27 cellular contexts compared by ENCODE assay signal in genomic region chr1:155652951-155653350, GRCh38.
"Had no signal": no experiment of that assay in that cellular context is flagged by ENCODE, and none has a peak within 500 bp of the region (broad histone marks: within the 10 kb centered on the region; RNA-seq: fewer than 3 reads in every experiment).

No MANE protein-coding gene starts in this region.

- FAIRE-seq: endothelial cell of umbilical vein, islet of Langerhans, small intestine, urothelium cell line had no signal

- H3K27ac ChIP-seq: coronary artery, heart right ventricle, left lung, neural progenitor cell, parathyroid adenoma, right lobe of liver, upper lobe of left lung had no signal

- H3K79me2 ChIP-seq: parathyroid adenoma had no signal

- H3K9me3 ChIP-seq: heart right ventricle, left lung, right lobe of liver, suprapubic skin had no signal

- H3K9ac ChIP-seq: neural progenitor cell, parathyroid adenoma had no signal

- H3K4me2 ChIP-seq: neural progenitor cell had no signal

- H3K36me3 ChIP-seq: left lung, neural progenitor cell, right lobe of liver, suprapubic skin, upper lobe of left lung had no signal

- H3K4me1 ChIP-seq: right lobe of liver had no signal

- H2AFZ ChIP-seq: neural progenitor cell, parathyroid adenoma had no signal

- DNase-seq: dermis blood vessel endothelial cell; effector memory CD4-positive, alpha-beta T cell; erythroblast; foreskin melanocyte; glutamatergic neuron; heart right ventricle; hippocampal formation; left cardiac atrium; left lung; mesenchymal stem cell; naive thymus-derived CD4-positive, alpha-beta T cell; right lobe of liver; small intestine; stimulated activated CD4-positive, alpha-beta T cell treated with anti-CD3 and anti-CD28 coated beads, Interleukin-12 subunit alpha, Interleukin-12 subunit beta, amount 100 ng/mL, for 4 hours; stimulated activated CD4-positive, alpha-beta T cell treated with anti-CD3 and anti-CD28 coated beads, Interleukin-1b, Interleukin-23, amount 100 ng/mL, for 48 hours; stimulated activated CD4-positive, alpha-beta T cell treated with anti-CD3 and anti-CD28 coated beads, Interleukin-4, amount 100 ng/mL, for 1 hour; stimulated activated CD8-positive, alpha-beta memory T cell treated with anti-CD3 and anti-CD28 coated beads, Interleukin-4, amount 100 ng/mL, for 48 hours; stimulated activated naive CD4-positive, alpha-beta T cell; stimulated activated naive CD8-positive, alpha-beta T cell treated with anti-CD3 and anti-CD28 coated beads, Interleukin-15, amount 100 ng/mL, for 72 hours; upper lobe of left lung had no signal

- H3K27me3 ChIP-seq: heart right ventricle, left lung, neural progenitor cell, right lobe of liver, suprapubic skin, upper lobe of left lung had no signal

- H3K4me3 ChIP-seq: coronary artery, heart right ventricle, left lung, neural progenitor cell, right lobe of liver, suprapubic skin, upper lobe of left lung had no signal
